Comparison of ENCODE assay signal across 30 cellular contexts in genomic region chr14:25097120-25097519, GRCh38. TPM values are rescaled to one million over a fixed set of nuclear protein-coding genes. Genes with fewer than 3 reads are reported as not detected.
"Had no signal": no experiment of that assay in that cellular context is flagged by ENCODE, and none has a peak within 500 bp of the region (broad histone marks: within the 10 kb centered on the region; RNA-seq: fewer than 3 reads in every experiment).

No MANE protein-coding gene starts in this region.

- H2AFZ ChIP-seq: neural progenitor cell, parathyroid adenoma had no signal

- H3K27ac ChIP-seq: neural progenitor cell, ovary, parathyroid adenoma, psoas muscle, skin epidermis, suprapubic skin, testis, tibial artery, upper lobe of right lung, uterus had no signal

- H3K4me3 ChIP-seq: neural progenitor cell, ovary, psoas muscle, skin epidermis, suprapubic skin, testis, tibial artery, transverse colon, upper lobe of right lung, uterus had no signal

- H3K27ac Mint-ChIP-seq: naive B cell; naive thymus-derived CD8-positive, alpha-beta T cell; natural killer cell treated with Interleukin-12 subunit alpha and Interleukin-12 subunit beta and Interleukin-15 and Interleukin-18, amount 100 ng/mL, for 72 hours; neural progenitor cell; progenitor cell of endocrine pancreas; stimulated activated memory B cell treated with anti-CD40 and anti-IgM and Interleukin-4, amounts not matched to agents 10 μg/mL and 1 μg/mL and 100 μg/mL, for 72 hours; stimulated activated naive CD8-positive, alpha-beta T cell treated with anti-CD3 and anti-CD28 coated beads, Interleukin-15, amount 100 ng/mL, for 72 hours; type B pancreatic cell had no signal

- H3K27me3 ChIP-seq: neural progenitor cell, ovary, testis, transverse colon, upper lobe of right lung, uterus had no signal

- H3K27me3 Mint-ChIP-seq: type B pancreatic cell had no signal

- H3K36me3 ChIP-seq: neural progenitor cell, ovary, suprapubic skin, tibial artery, transverse colon, upper lobe of right lung, uterus had no signal

- H3K9me3 Mint-ChIP-seq: natural killer cell treated with Interleukin-12 subunit alpha and Interleukin-12 subunit beta and Interleukin-15 and Interleukin-18, amount 100 ng/mL, for 72 hours; neural progenitor cell; stimulated activated memory B cell treated with anti-CD40 and anti-IgM and Interleukin-4, amounts not matched to agents 10 μg/mL and 1 μg/mL and 100 μg/mL, for 72 hours; stimulated activated naive CD8-positive, alpha-beta T cell treated with anti-CD3 and anti-CD28 coated beads, Interleukin-15, amount 100 ng/mL, for 72 hours; type B pancreatic cell had no signal

- H3K36me3 Mint-ChIP-seq: naive B cell; naive thymus-derived CD8-positive, alpha-beta T cell; natural killer cell treated with Interleukin-12 subunit alpha and Interleukin-12 subunit beta and Interleukin-15 and Interleukin-18, amount 100 ng/mL, for 72 hours; neural progenitor cell; stimulated activated memory B cell treated with anti-CD40 and anti-IgM and Interleukin-4, amounts not matched to agents 10 μg/mL and 1 μg/mL and 100 μg/mL, for 72 hours; type B pancreatic cell had no signal

- H3K9ac ChIP-seq: neural progenitor cell, parathyroid adenoma had no signal

- H3K4me1 ChIP-seq: neural progenitor cell, parathyroid adenoma, psoas muscle, suprapubic skin, tibial artery, upper lobe of right lung, uterus had no signal

- H3K4me2 ChIP-seq: neural progenitor cell had no signal

- H3K79me2 ChIP-seq: parathyroid adenoma had no signal

- ATAC-seq: naive thymus-derived CD8-positive, alpha-beta T cell; natural killer cell treated with Interleukin-12 subunit alpha and Interleukin-12 subunit beta and Interleukin-15 and Interleukin-18, amount 100 ng/mL, for 72 hours; psoas muscle; right cardiac atrium; sciatic nerve; stimulated activated memory B cell treated with anti-CD40 and anti-IgM and Interleukin-4, amounts not matched to agents 10 μg/mL and 1 μg/mL and 100 μg/mL, for 72 hours; stimulated activated naive CD8-positive, alpha-beta T cell treated with anti-CD3 and anti-CD28 coated beads, Interleukin-15, amount 100 ng/mL, for 72 hours; stimulated activated naive CD8-positive, alpha-beta T cell treated with anti-CD3 and anti-CD28 coated beads, Interleukin-15, Interleukin-2, amounts not matched to agents 100 U/mL and 50 U/mL, for 24 hours; upper lobe of right lung had no signal

- H3K4me1 Mint-ChIP-seq: naive B cell; naive thymus-derived CD8-positive, alpha-beta T cell; neural progenitor cell; stimulated activated memory B cell treated with anti-CD40 and anti-IgM and Interleukin-4, amounts not matched to agents 10 μg/mL and 1 μg/mL and 100 μg/mL, for 72 hours; stimulated activated naive CD8-positive, alpha-beta T cell treated with anti-CD3 and anti-CD28 coated beads, Interleukin-15, amount 100 ng/mL, for 72 hours had no signal

- H3K4me3 Mint-ChIP-seq: naive B cell; naive thymus-derived CD8-positive, alpha-beta T cell; natural killer cell treated with Interleukin-12 subunit alpha and Interleukin-12 subunit beta and Interleukin-15 and Interleukin-18, amount 100 ng/mL, for 72 hours; neural progenitor cell; stimulated activated memory B cell treated with anti-CD40 and anti-IgM and Interleukin-4, amounts not matched to agents 10 μg/mL and 1 μg/mL and 100 μg/mL, for 72 hours; stimulated activated naive CD8-positive, alpha-beta T cell treated with anti-CD3 and anti-CD28 coated beads, Interleukin-15, amount 100 ng/mL, for 72 hours; type B pancreatic cell had no signal

- DNase-seq: naive B cell; naive thymus-derived CD8-positive, alpha-beta T cell; occipital lobe; ovary; posterior cingulate gyrus; psoas muscle; right cardiac atrium; stimulated activated CD4-positive, alpha-beta T cell treated with anti-CD3 and anti-CD28 coated beads, Interleukin-15, amount 100 ng/mL, for 24 hours; stimulated activated CD4-positive, alpha-beta T cell treated with anti-CD3 and anti-CD28 coated beads, Interleukin-2, amount 100 ng/mL, for 24 hours; stimulated activated CD4-positive, alpha-beta T cell treated with anti-CD3 and anti-CD28 coated beads, Interleukin-2, amount 100 ng/mL, for 48 hours; stimulated activated CD4-positive, alpha-beta T cell treated with anti-CD3 and anti-CD28 coated beads, Interleukin-4, amount 100 ng/mL, for 24 hours; stimulated activated CD8-positive, alpha-beta memory T cell treated with anti-CD3 and anti-CD28 coated beads, Interleukin-4, amount 100 ng/mL, for 48 hours; stimulated activated naive CD4-positive, alpha-beta T cell; stimulated activated naive CD8-positive, alpha-beta T cell treated with anti-CD3 and anti-CD28 coated beads, Interleukin-15, amount 100 ng/mL, for 72 hours; stimulated activated naive CD8-positive, alpha-beta T cell treated with anti-CD3 and anti-CD28 coated beads, Interleukin-15, Interleukin-2, amounts not matched to agents 100 U/mL and 50 U/mL, for 24 hours; substantia nigra; testis; tibial artery; transverse colon; upper lobe of right lung; uterus had no signal

- H3K9me3 ChIP-seq: ovary, suprapubic skin, testis, tibial artery, transverse colon, upper lobe of right lung, uterus had no signal

RNA-seq across cellular contexts. Expression of gene STXBP6, which starts 47.2 kb away (rescaled TPM):
- total RNA-seq: naive thymus-derived CD8-positive, alpha-beta T cell; natural killer cell treated with Interleukin-12 subunit alpha and Interleukin-12 subunit beta and Interleukin-15 and Interleukin-18, amount 100 ng/mL, for 72 hours had no signal
